ENCODE assay signal across 28 cellular contexts in genomic region chr7:92877367-92877766, GRCh38.
"Had no signal": no experiment of that assay in that cellular context is flagged by ENCODE, and none has a peak within 500 bp of the region (broad histone marks: within the 10 kb centered on the region; RNA-seq: fewer than 3 reads in every experiment).

No MANE protein-coding gene starts in this region.

- H3K27me3 Mint-ChIP-seq: stimulated activated naive B cell treated with anti-CD40 and anti-IgM and Interleukin-4, amounts not matched to agents 10 μg/mL and 1 μg/mL and 100 μg/mL, for 72 hours had no signal

- H3K9me3 ChIP-seq: ovary, sigmoid colon, thoracic aorta, thyroid gland, vagina had no signal

- DNase-seq: occipital lobe; ovary; posterior cingulate gyrus; psoas muscle; right cardiac atrium; right lobe of liver; sigmoid colon; small intestine; stimulated activated CD4-positive, alpha-beta T cell treated with anti-CD3 and anti-CD28 coated beads, Interleukin-15, amount 100 ng/mL, for 24 hours; stimulated activated CD4-positive, alpha-beta T cell treated with anti-CD3 and anti-CD28 coated beads, Interleukin-2, amount 100 ng/mL, for 24 hours; stimulated activated CD4-positive, alpha-beta T cell treated with anti-CD3 and anti-CD28 coated beads, Interleukin-2, amount 100 ng/mL, for 48 hours; stimulated activated CD4-positive, alpha-beta T cell treated with anti-CD3 and anti-CD28 coated beads, Interleukin-4, amount 100 ng/mL, for 24 hours; stimulated activated naive B cell treated with anti-CD40 and anti-IgM and Interleukin-4, amounts not matched to agents 10 μg/mL and 1 μg/mL and 100 μg/mL, for 72 hours; stimulated activated naive CD4-positive, alpha-beta T cell treated with Interleukin-2 at 50 U/mL for 16 hours; stomach; thyroid gland; trophoblast cell; upper lobe of left lung had no signal

- H3K4me2 ChIP-seq: neural progenitor cell had no signal

- H2AFZ ChIP-seq: neural progenitor cell, parathyroid adenoma had no signal

- H3K4me1 ChIP-seq: parathyroid adenoma, psoas muscle, right lobe of liver, sigmoid colon, stomach, thyroid gland, tibial nerve, upper lobe of left lung, vagina had no signal

- H3K27ac ChIP-seq: neural progenitor cell, ovary, parathyroid adenoma, psoas muscle, right lobe of liver, sigmoid colon, stomach, thoracic aorta, thyroid gland, tibial nerve, upper lobe of left lung, vagina had no signal

- H3K79me2 ChIP-seq: parathyroid adenoma had no signal

- H3K4me1 Mint-ChIP-seq: nephron had no signal

- H3K27me3 ChIP-seq: neural progenitor cell, ovary, right lobe of liver, sigmoid colon, stomach, thyroid gland, tibial nerve, upper lobe of left lung, vagina had no signal

- H3K9ac ChIP-seq: neural progenitor cell, parathyroid adenoma had no signal

- H3K4me3 ChIP-seq: neural progenitor cell, ovary, psoas muscle, right lobe of liver, sigmoid colon, stomach, thoracic aorta, thyroid gland, tibial nerve, upper lobe of left lung, vagina had no signal

- H3K36me3 ChIP-seq: neural progenitor cell, ovary, right lobe of liver, sigmoid colon, stomach, thoracic aorta, thyroid gland, tibial nerve, upper lobe of left lung, vagina had no signal

- H3K4me3 Mint-ChIP-seq: nephron; neural progenitor cell; stimulated activated effector memory CD8-positive, alpha-beta T cell treated with anti-CD3 and anti-CD28 coated beads, Interleukin-12 subunit alpha, Interleukin-12 subunit beta, amount 100 ng/mL, for 72 hours; stimulated activated naive B cell treated with anti-CD40 and anti-IgM and Interleukin-4, amounts not matched to agents 10 μg/mL and 1 μg/mL and 100 μg/mL, for 72 hours; stimulated activated naive CD8-positive, alpha-beta T cell treated with anti-CD3 and anti-CD28 coated beads, Interleukin-15, Interleukin-2, amounts not matched to agents 100 ng/mL and 50 ng/mL, for 24 hours had no signal

- FAIRE-seq: small intestine, urothelium cell line had no signal

- H3K36me3 Mint-ChIP-seq: stimulated activated effector memory CD8-positive, alpha-beta T cell treated with anti-CD3 and anti-CD28 coated beads, Interleukin-12 subunit alpha, Interleukin-12 subunit beta, amount 100 ng/mL, for 72 hours had no signal

- ATAC-seq: psoas muscle; right cardiac atrium; right lobe of liver; stimulated activated effector memory CD8-positive, alpha-beta T cell treated with anti-CD3 and anti-CD28 coated beads, Interleukin-12 subunit alpha, Interleukin-12 subunit beta, amount 100 ng/mL, for 72 hours; stimulated activated naive B cell treated with anti-CD40 and anti-IgM and Interleukin-4, amounts not matched to agents 10 μg/mL and 1 μg/mL and 100 μg/mL, for 72 hours had no signal

- H3K27ac Mint-ChIP-seq: nephron; neural progenitor cell; progenitor cell of endocrine pancreas; stimulated activated effector memory CD8-positive, alpha-beta T cell treated with anti-CD3 and anti-CD28 coated beads, Interleukin-12 subunit alpha, Interleukin-12 subunit beta, amount 100 ng/mL, for 72 hours; stimulated activated naive B cell treated with anti-CD40 and anti-IgM and Interleukin-4, amounts not matched to agents 10 μg/mL and 1 μg/mL and 100 μg/mL, for 72 hours had no signal
